Comparison of ENCODE assay signal across 15 cellular contexts in the genomic region with DNA sequence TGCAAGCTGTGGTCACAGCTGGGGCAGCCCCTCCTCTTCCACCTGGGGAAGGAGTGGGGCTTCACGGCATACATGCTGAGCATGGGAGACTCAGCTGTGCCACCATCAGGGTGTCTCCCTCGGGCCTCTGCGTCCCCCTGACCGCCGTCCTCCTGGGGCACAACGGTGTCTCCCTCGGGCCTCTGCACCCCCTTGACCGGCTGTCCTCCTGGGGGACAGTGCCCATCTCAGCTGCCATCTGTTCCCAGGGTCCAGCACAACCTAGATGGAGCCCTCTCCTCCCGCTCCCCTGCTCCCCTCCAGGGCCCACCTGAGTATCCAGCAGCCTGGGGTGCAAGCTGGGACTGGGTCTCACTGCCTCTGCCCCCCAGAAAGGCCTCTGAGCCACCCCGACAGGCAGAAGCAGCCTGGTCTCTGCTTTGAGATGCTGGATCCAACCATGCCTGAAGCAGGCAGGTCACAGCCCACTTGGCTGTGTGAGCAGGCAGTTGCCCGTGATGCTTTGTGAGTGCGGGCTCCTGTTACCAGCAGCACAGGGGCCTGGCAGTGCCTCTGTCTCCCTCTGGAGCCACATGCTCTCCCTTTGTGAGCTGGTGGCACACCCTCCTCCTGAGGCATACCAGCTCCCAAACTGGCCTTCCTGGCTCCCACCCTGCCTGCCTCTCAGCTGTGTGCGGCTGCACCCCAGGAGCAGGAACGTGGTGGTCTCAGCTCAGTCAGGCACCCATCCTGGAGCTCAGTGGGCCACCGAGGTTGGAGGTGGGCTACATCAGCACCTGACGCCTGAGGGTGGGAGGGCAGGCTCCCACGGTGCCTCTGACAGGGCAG.
DNase-seq lines count a peak whose midpoint lies in the region; ATAC-seq and TF ChIP-seq lines count a peak whose summit lies in the region.
"Had no signal": no experiment of that assay in that cellular context is flagged by ENCODE, and none has a peak within 500 bp of the region (broad histone marks: within the 10 kb centered on the region; RNA-seq: fewer than 3 reads in every experiment).

No MANE protein-coding gene starts in this region.

- 60% methylated on average over 4 of the region's 17 CpGs for WGBS in right lobe of liver (ENCODE audit: insufficient coverage, low coverage, low lambda C conversion rate, missing lambda C conversion rate)
- WGBS in suprapubic skin: 88% methylated on average over 9 of the region's 17 CpGs
- WGBS in esophagus muscularis mucosa: 86% methylated on average over 12 of the region's 17 CpGs

- TF ChIP-seq EP300 in suprapubic skin (IDR thresholded peaks at IDR 0.05): no peak
- no peak for TF ChIP-seq EP300 in esophagus muscularis mucosa (IDR thresholded peaks at IDR 0.05)

- H3K4me3 Mint-ChIP-seq in activated naive CD4-positive, alpha-beta T cell treated with anti-CD3 and anti-CD28 coated beads, Interleukin-2, amount 10 ng/mL, durations not matched to agents 7 days and 5 days: no peak overlapping the region

- no peak for ATAC-seq in right lobe of liver
- ATAC-seq: GM12878 had no signal

- H3K27me3 ChIP-seq in SJCRH30: no peaks in the 10 kb centered on the region
- no peaks in the 10 kb centered on the region for H3K27me3 ChIP-seq in right lobe of liver
- peaks cover 87% of the 10 kb centered on the region for H3K27me3 ChIP-seq in suprapubic skin
- peaks cover 0 to 94% (median 6%) of the 10 kb centered on the region in 4 donors for H3K27me3 ChIP-seq in esophagus muscularis mucosa

- TF ChIP-seq POLR2A in right lobe of liver (IDR thresholded peaks at IDR 0.05) (no peak), suprapubic skin (IDR thresholded peaks at IDR 0.05) (no peak), esophagus muscularis mucosa (IDR thresholded peaks at IDR 0.05; ENCODE audit: low read depth) (no peak)

- H3K9me3 ChIP-seq in SJCRH30 (replicated peaks): no peaks in the 10 kb centered on the region
- H3K9me3 ChIP-seq in right lobe of liver: no peaks in the 10 kb centered on the region
- H3K9me3 ChIP-seq in suprapubic skin: no peaks in the 10 kb centered on the region
- peaks cover 0 to 1% (median 0%) of the 10 kb centered on the region in 4 donors for H3K9me3 ChIP-seq in esophagus muscularis mucosa
- H3K9me3 ChIP-seq: A549 had no signal

- peaks cover 7% of the 10 kb centered on the region for H3K9me3 Mint-ChIP-seq in activated naive CD4-positive, alpha-beta T cell treated with anti-CD3 and anti-CD28 coated beads, Interleukin-2, amount 10 ng/mL, durations not matched to agents 7 days and 5 days

- peak overlapping the region; percentile 72 for H3K27ac ChIP-seq in SJCRH30
- H3K27ac ChIP-seq in right lobe of liver: no peak overlapping the region
- H3K27ac ChIP-seq in suprapubic skin: no peak overlapping the region
- H3K27ac ChIP-seq in esophagus muscularis mucosa (replicated peaks in 1 of 4): no peak overlapping the region
- H3K27ac ChIP-seq: A549; BLaER1 treated with 17β-estradiol and CSF1 and Interleukin-3, amounts not matched to agents 10 nM and 100 nM; GM23248 had no signal

- peak; percentile 8 for DNase-seq in activated naive CD4-positive, alpha-beta T cell treated with anti-CD3 and anti-CD28 coated beads, Interleukin-2, amount 10 ng/mL, durations not matched to agents 7 days and 5 days
- no peak for DNase-seq in activated naive CD4-positive, alpha-beta T cell (lab: John Stamatoyannopoulos, UW)
- DNase-seq in SJCRH30 (no peak), right lobe of liver (peak in 2 of 3 donors; percentile 7 to 35), suprapubic skin (ENCODE audit: low spot score in 2 of 2) (peak; percentile 49 to 54), NCI-H128 (lab: John Stamatoyannopoulos, UW; ENCODE audit: unreplicated experiment) (no peak), esophagus muscularis mucosa (ENCODE audit: extremely low spot score) (no peak)
- DNase-seq: GDM1, GM23248, NCI-H1092, NCI-H2081 treated with DMSO at 0.1 percent for 48 hours, NCI-H2227 treated with DMSO at 0.1 percent for 48 hours had no signal

- no peaks in the 10 kb centered on the region for H3K4me1 Mint-ChIP-seq in activated naive CD4-positive, alpha-beta T cell treated with anti-CD3 and anti-CD28 coated beads, Interleukin-2, amount 10 ng/mL, durations not matched to agents 7 days and 5 days

- intact Hi-C loops in right lobe of liver (cut with DNase I) (no loop called here), esophagus muscularis mucosa (cut with DNase I) (no loop called here)

- H3K36me3 ChIP-seq in SJCRH30 (no peaks in the 10 kb centered on the region), right lobe of liver (no peaks in the 10 kb centered on the region), suprapubic skin (no peaks in the 10 kb centered on the region), esophagus muscularis mucosa (no peaks in the 10 kb centered on the region)
- H3K36me3 ChIP-seq: BLaER1 treated with 17β-estradiol and CSF1 and Interleukin-3, amounts not matched to agents 10 nM and 100 nM had no signal

- peak overlapping the region; percentile 53 for H3K4me3 ChIP-seq in SJCRH30
- no peak overlapping the region for H3K4me3 ChIP-seq in right lobe of liver
- no peak overlapping the region for H3K4me3 ChIP-seq in suprapubic skin
- H3K4me3 ChIP-seq in esophagus muscularis mucosa: no peak overlapping the region
- H3K4me3 ChIP-seq: A549; BLaER1 treated with 17β-estradiol and CSF1 and Interleukin-3, amounts not matched to agents 10 nM and 100 nM; GM12878; GM23248 had no signal

- H3K27me3 Mint-ChIP-seq in activated naive CD4-positive, alpha-beta T cell treated with anti-CD3 and anti-CD28 coated beads, Interleukin-2, amount 10 ng/mL, durations not matched to agents 7 days and 5 days: peaks cover 6% of the 10 kb centered on the region

- H3K36me3 Mint-ChIP-seq in activated naive CD4-positive, alpha-beta T cell treated with anti-CD3 and anti-CD28 coated beads, Interleukin-2, amount 10 ng/mL, durations not matched to agents 7 days and 5 days: no peaks in the 10 kb centered on the region

- H3K4me1 ChIP-seq in SJCRH30: peaks cover 2% of the 10 kb centered on the region; the same call in 1 of the 2 replicates
- H3K4me1 ChIP-seq in right lobe of liver: no peaks in the 10 kb centered on the region
- no peaks in the 10 kb centered on the region for H3K4me1 ChIP-seq in suprapubic skin
- no peaks in the 10 kb centered on the region for H3K4me1 ChIP-seq in esophagus muscularis mucosa
- H3K4me1 ChIP-seq: A549 had no signal

- no peak overlapping the region for H3K27ac Mint-ChIP-seq in activated naive CD4-positive, alpha-beta T cell treated with anti-CD3 and anti-CD28 coated beads, Interleukin-2, amount 10 ng/mL, durations not matched to agents 7 days and 5 days

- TF ChIP-seq CTCF in right lobe of liver (IDR thresholded peaks at IDR 0.05): no peak
- no peak for TF ChIP-seq CTCF in suprapubic skin (IDR thresholded peaks at IDR 0.05)
- TF ChIP-seq CTCF in esophagus muscularis mucosa (IDR thresholded peaks at IDR 0.05): no peak

- CTCF ChIA-PET in activated naive CD4-positive, alpha-beta T cell treated with anti-CD3 and anti-CD28 coated beads, Interleukin-2, amount 10 ng/mL, durations not matched to agents 7 days and 5 days (lab: Charles Lee): no interaction called here

Comparison
In these comparisons a context has a peak if more than half of its experiments do, and no peak if none do; other contexts are left out.
1. DNase-seq: peak in activated naive CD4-positive, alpha-beta T cell treated with anti-CD3 and anti-CD28 coated beads, Interleukin-2, amount 10 ng/mL, durations not matched to agents 7 days and 5 days (single experiment), right lobe of liver (2 of 3) and suprapubic skin (2 of 2); none in activated naive CD4-positive, alpha-beta T cell (0 of 4), SJCRH30 (0 of 2), NCI-H128 (single experiment) and esophagus muscularis mucosa (single experiment).